In genomic region chr10:124299726-124300125, GRCh38 we compare ENCODE assay signal across 19 cellular contexts.
"Had no signal": no experiment of that assay in that cellular context is flagged by ENCODE, and none has a peak within 500 bp of the region (broad histone marks: within the 10 kb centered on the region; RNA-seq: fewer than 3 reads in every experiment).

No MANE protein-coding gene starts in this region.

- FAIRE-seq: endothelial cell of umbilical vein, islet of Langerhans, small intestine had no signal

- DNase-seq: cerebellar nuclear complex; colonic mucosa; dermis blood vessel endothelial cell; foreskin melanocyte; hippocampal formation; left ventricle myocardium inferior; lower lobe of right lung; mesenchymal stem cell; naive B cell; small intestine; stimulated activated CD4-positive, alpha-beta T cell treated with anti-CD3 and anti-CD28 coated beads, Interleukin-12 subunit alpha, Interleukin-12 subunit beta, amount 100 ng/mL, for 4 hours; stimulated activated CD4-positive, alpha-beta T cell treated with anti-CD3 and anti-CD28 coated beads, Interleukin-2, amount 100 ng/mL, for 48 hours; stimulated activated naive CD4-positive, alpha-beta T cell treated with Interleukin-2 at 50 U/mL for 16 hours; thyroid gland; uterus had no signal

- H3K4me1 ChIP-seq: colonic mucosa, left ventricle myocardium inferior, lower lobe of right lung, thyroid gland, uterus had no signal

- H3K36me3 ChIP-seq: colonic mucosa, left ventricle myocardium inferior, lower lobe of right lung, neutrophil, suprapubic skin, thyroid gland, uterus had no signal

- H3K27me3 ChIP-seq: colonic mucosa, neutrophil, suprapubic skin, thyroid gland, uterus had no signal

- H3K27ac ChIP-seq: colonic mucosa, left ventricle myocardium inferior, lower lobe of right lung, neutrophil, suprapubic skin, thyroid gland, uterus had no signal

- ATAC-seq: lower lobe of right lung had no signal

- H3K4me3 ChIP-seq: colonic mucosa, left ventricle myocardium inferior, lower lobe of right lung, suprapubic skin, thyroid gland, uterus had no signal

- H3K9me3 ChIP-seq: colonic mucosa, neutrophil, suprapubic skin, thyroid gland, uterus had no signal
